ENCODE assay signal across 8 cellular contexts in the genomic region with DNA sequence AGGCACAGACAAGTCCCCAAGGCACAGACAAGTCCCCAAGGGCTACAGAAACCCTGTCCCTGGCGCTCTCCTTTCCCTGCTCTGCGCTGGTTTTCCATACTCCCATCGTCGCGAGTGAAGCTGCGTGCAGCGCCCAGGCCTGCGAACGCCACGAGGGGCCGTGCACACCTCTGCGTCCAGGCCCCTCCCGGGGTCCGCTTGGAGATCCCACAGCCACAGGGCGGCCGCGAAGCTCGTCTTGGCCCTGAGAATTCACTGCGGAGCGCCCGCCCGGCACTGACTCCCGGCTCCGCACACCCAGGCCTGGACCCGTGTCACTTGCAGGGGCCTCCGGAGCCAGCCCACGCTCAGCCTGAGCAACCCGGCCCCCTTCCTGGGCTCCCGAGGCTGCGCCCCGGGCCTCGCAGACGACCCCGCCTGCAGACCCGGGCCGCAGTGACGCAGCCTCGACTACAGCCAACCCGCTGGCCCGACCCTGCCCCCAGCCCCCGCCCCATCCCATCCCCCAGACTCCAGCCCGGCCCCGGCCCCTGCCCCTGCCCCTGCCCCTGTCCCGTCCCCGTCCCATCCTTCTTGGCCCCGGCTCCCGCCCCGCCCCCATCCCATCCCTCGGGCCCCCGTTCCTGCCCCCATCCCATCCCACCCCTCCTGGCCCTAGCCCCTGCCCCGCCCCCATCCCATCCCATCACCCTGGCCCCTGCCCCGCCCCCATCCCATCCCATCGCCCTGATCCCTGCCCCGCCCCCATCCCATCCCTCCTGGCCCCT. TPM values are rescaled to one million over a fixed set of nuclear protein-coding genes. Genes with fewer than 3 reads are reported as not detected.
DNase-seq lines count a peak whose midpoint lies in the region; ATAC-seq, FAIRE-seq and TF ChIP-seq lines count a peak whose summit lies in the region.

No MANE protein-coding gene starts in this region.

- H3K4me3 ChIP-seq in astrocyte (ENCODE audit: insufficient read depth, low read depth, low read length): peak overlapping the region; percentile 63
- H3K4me3 ChIP-seq in left lung: peak overlapping the region; percentile 32 to 56
- H3K4me3 ChIP-seq in thymus (ENCODE audit: low read length): peak overlapping the region; percentile 95

- H3K4me1 ChIP-seq in astrocyte (ENCODE audit: insufficient read depth, low read length): peaks cover 18% of the 10 kb centered on the region
- peaks cover 4 to 26% of the 10 kb centered on the region in 2 donors for H3K4me1 ChIP-seq in left lung
- H3K4me1 ChIP-seq in thymus (ENCODE audit: control insufficient read depth, insufficient read depth, low read length): peaks cover 8% of the 10 kb centered on the region

- no peaks in the 10 kb centered on the region for H3K9me3 ChIP-seq in astrocyte (ENCODE audit: insufficient read depth, low read depth, low read length)
- H3K9me3 ChIP-seq in left lung: no peaks in the 10 kb centered on the region
- no peaks in the 10 kb centered on the region for H3K9me3 ChIP-seq in thymus (ENCODE audit: control insufficient read depth)

- H2AFZ ChIP-seq in astrocyte (ENCODE audit: low read depth, low read length): no peak overlapping the region

- no peak for DNase-seq in activated CD4-positive, alpha-beta T cell treated with anti-CD3 and anti-CD28 coated beads for 36 hours
- DNase-seq in activated CD4-positive, alpha-beta T cell treated with anti-CD3 and anti-CD28 coated beads for 48 hours: no peak
- DNase-seq in astrocyte (ENCODE audit: low read depth) (no peak), left lung (peak; percentile 28 to 79), DMS79 (lab: John Stamatoyannopoulos, UW) (no peak), NCI-H2029 treated with DMSO at 0.1 percent for 48 hours (lab: John Stamatoyannopoulos, UW) (no peak), GM10266 (ENCODE audit: extremely low spot score) (no peak)

- H3K9ac ChIP-seq in astrocyte (ENCODE audit: low read length): peak overlapping the region; percentile 89

- H3K4me2 ChIP-seq in astrocyte (ENCODE audit: low read length): peak overlapping the region; percentile 95

- POLR2A ChIA-PET in activated CD4-positive, alpha-beta T cell treated with anti-CD3 and anti-CD28 coated beads for 36 hours (lab: Charles Lee): no interaction called here

- no peak for ATAC-seq in activated CD4-positive, alpha-beta T cell treated with anti-CD3 and anti-CD28 coated beads for 36 hours
- ATAC-seq in left lung: no peak

- H3K4me1 Mint-ChIP-seq in activated CD4-positive, alpha-beta T cell treated with anti-CD3 and anti-CD28 coated beads for 36 hours: peaks cover 9% of the 10 kb centered on the region
- peaks cover 26% of the 10 kb centered on the region for H3K4me1 Mint-ChIP-seq in astrocyte (ENCODE audit: low read depth, unreplicated experiment)

- H3K27ac Mint-ChIP-seq in activated CD4-positive, alpha-beta T cell treated with anti-CD3 and anti-CD28 coated beads for 36 hours: peak overlapping the region; percentile 14
- no peak overlapping the region for H3K27ac Mint-ChIP-seq in astrocyte (ENCODE audit: unreplicated experiment)

- H3K27me3 ChIP-seq in astrocyte (ENCODE audit: insufficient read depth, low read length) (no peaks in the 10 kb centered on the region), left lung (no peaks in the 10 kb centered on the region), thymus (ENCODE audit: control insufficient read depth, insufficient read depth) (no peaks in the 10 kb centered on the region)

- WGBS in thymus: 27% methylated on average over 54 of the region's 54 CpGs

- intact Hi-C loops in activated CD4-positive, alpha-beta T cell treated with anti-CD3 and anti-CD28 coated beads for 36 hours (cut with DNase I, micrococcal nuclease): loop anchor here (1.0 to 10.0 kb wide), 7 partner anchors 59 to 415 kb away; a partner anchor contains a TSS
- intact Hi-C loops in left lung (cut with DNase I): loop anchor here in 1 of 2 donors (5.0 kb wide), 1 partner anchor 155 kb away; no protein-coding TSS in a partner anchor

- H3K4me3 Mint-ChIP-seq in activated CD4-positive, alpha-beta T cell treated with anti-CD3 and anti-CD28 coated beads for 36 hours: peak overlapping the region; percentile 57
- peak overlapping the region; percentile 85 for H3K4me3 Mint-ChIP-seq in astrocyte (ENCODE audit: unreplicated experiment)

- TF ChIP-seq CTCF in astrocyte (IDR thresholded peaks at IDR 0.05; ENCODE audit: insufficient read depth, low read depth, low read length) (no peak), left lung (IDR thresholded peaks at IDR 0.05) (no peak), GM10266 (IDR thresholded peaks at IDR 0.05; ENCODE audit: control insufficient read depth, insufficient read depth, low read depth, missing control alignments) (no peak)

- peaks cover 53% of the 10 kb centered on the region for H4K20me1 ChIP-seq in astrocyte (ENCODE audit: insufficient read depth, low read length)

- H3K79me2 ChIP-seq in astrocyte (ENCODE audit: insufficient read depth, low read length): peaks cover 58% of the 10 kb centered on the region

- no peak for FAIRE-seq in astrocyte (lab: Jason Lieb, UNC)

- H3K9me3 Mint-ChIP-seq in activated CD4-positive, alpha-beta T cell treated with anti-CD3 and anti-CD28 coated beads for 36 hours (ENCODE audit: low read depth): no peaks in the 10 kb centered on the region
- H3K9me3 Mint-ChIP-seq in astrocyte (ENCODE audit: unreplicated experiment): no peaks in the 10 kb centered on the region

- H3K36me3 ChIP-seq in astrocyte (ENCODE audit: insufficient read depth, low read length) (peaks cover 21% of the 10 kb centered on the region), left lung (peaks cover 6 to 40% of the 10 kb centered on the region in 2 donors), thymus (ENCODE audit: control insufficient read depth, insufficient read depth) (peaks cover 35% of the 10 kb centered on the region)

- H3K27me3 Mint-ChIP-seq in activated CD4-positive, alpha-beta T cell treated with anti-CD3 and anti-CD28 coated beads for 36 hours: no peaks in the 10 kb centered on the region
- H3K27me3 Mint-ChIP-seq in astrocyte (ENCODE audit: low read depth, unreplicated experiment): no peaks in the 10 kb centered on the region

- H3K27ac ChIP-seq in astrocyte (ENCODE audit: low read depth, low read length) (no peak overlapping the region), left lung (no peak overlapping the region), thymus (ENCODE audit: low read depth) (no peak overlapping the region)

- CTCF ChIA-PET in activated CD4-positive, alpha-beta T cell treated with anti-CD3 and anti-CD28 coated beads for 36 hours (lab: Charles Lee): interaction anchor here (0.6 to 1.3 kb wide), 4 partner anchors 22 to 163 kb away, joined by 3 to 4 read pairs (median 4); no protein-coding TSS in a partner anchor

- H3K36me3 Mint-ChIP-seq in activated CD4-positive, alpha-beta T cell treated with anti-CD3 and anti-CD28 coated beads for 36 hours (ENCODE audit: low read depth): peaks cover 18% of the 10 kb centered on the region
- peaks cover 22% of the 10 kb centered on the region for H3K36me3 Mint-ChIP-seq in astrocyte (ENCODE audit: low read depth, unreplicated experiment)

RNA-seq across cellular contexts. Expression of a gene that starts 0.8 kb away (rescaled TPM):
- 10 to 100 TPM; 14.7 to 14.9 TPM for total RNA-seq in activated CD4-positive, alpha-beta T cell treated with anti-CD3 and anti-CD28 coated beads for 36 hours
- 109 and 119 TPM in 2 replicates for total RNA-seq in astrocyte
- 10 to 100 TPM; 31.6 to 35.1 TPM for total RNA-seq in left lung
- polyA plus RNA-seq in thymus: 31.9 TPM

Comparison
In these comparisons a context has a peak if more than half of its experiments do, and no peak if none do; other contexts are left out.
1. DNase-seq: peak in left lung (2 of 2); none in activated CD4-positive, alpha-beta T cell treated with anti-CD3 and anti-CD28 coated beads for 36 hours (single experiment), activated CD4-positive, alpha-beta T cell treated with anti-CD3 and anti-CD28 coated beads for 48 hours (single experiment), astrocyte (single experiment), DMS79 (single experiment), NCI-H2029 treated with DMSO at 0.1 percent for 48 hours (single experiment) and GM10266 (single experiment).
2. H3K4me3 ChIP-seq: peak in every context shown above with its lines; median percentile 95 in thymus; 63 in astrocyte; 44 in left lung.